Comparison of ENCODE assay signal across 28 cellular contexts in genomic region chr5:35285435-35285834, GRCh38. TPM values are rescaled to one million over a fixed set of nuclear protein-coding genes. Genes with fewer than 3 reads are reported as not detected.
"Had no signal": no experiment of that assay in that cellular context is flagged by ENCODE, and none has a peak within 500 bp of the region (broad histone marks: within the 10 kb centered on the region; RNA-seq: fewer than 3 reads in every experiment).

No MANE protein-coding gene starts in this region.

- H3K9ac ChIP-seq: neural progenitor cell had no signal

- H3K4me1 Mint-ChIP-seq: immature natural killer cell; naive thymus-derived CD8-positive, alpha-beta T cell; neural progenitor cell; stimulated activated memory B cell treated with anti-CD40 and anti-IgM and Interleukin-4, amounts not matched to agents 10 μg/mL and 1 μg/mL and 100 μg/mL, for 72 hours; stimulated activated naive CD8-positive, alpha-beta T cell treated with anti-CD3 and anti-CD28 coated beads, Interleukin-15, amount 100 ng/mL, for 72 hours had no signal

- H3K36me3 ChIP-seq: left lung, lower lobe of right lung, neural progenitor cell, neutrophil, prostate gland, tibial nerve, uterus had no signal

- H3K27ac ChIP-seq: left lung, lower lobe of right lung, neural progenitor cell, neutrophil, prostate gland, tibial nerve had no signal

- H3K4me3 Mint-ChIP-seq: immature natural killer cell; naive thymus-derived CD8-positive, alpha-beta T cell; nephron progenitor cell; neural progenitor cell; stimulated activated memory B cell treated with anti-CD40 and anti-IgM and Interleukin-4, amounts not matched to agents 10 μg/mL and 1 μg/mL and 100 μg/mL, for 72 hours; stimulated activated naive CD8-positive, alpha-beta T cell treated with anti-CD3 and anti-CD28 coated beads, Interleukin-15, amount 100 ng/mL, for 72 hours; type B pancreatic cell had no signal

- H3K36me3 Mint-ChIP-seq: immature natural killer cell; naive thymus-derived CD8-positive, alpha-beta T cell; neural progenitor cell; stimulated activated memory B cell treated with anti-CD40 and anti-IgM and Interleukin-4, amounts not matched to agents 10 μg/mL and 1 μg/mL and 100 μg/mL, for 72 hours; type B pancreatic cell had no signal

- H3K27me3 ChIP-seq: left lung, neural progenitor cell, neutrophil, tibial nerve, uterus had no signal

- H3K4me3 ChIP-seq: left lung, lower lobe of right lung, neural progenitor cell, prostate gland, tibial nerve, uterus had no signal

- H3K27ac Mint-ChIP-seq: immature natural killer cell; naive thymus-derived CD8-positive, alpha-beta T cell; nephron progenitor cell; neural progenitor cell; stimulated activated memory B cell treated with anti-CD40 and anti-IgM and Interleukin-4, amounts not matched to agents 10 μg/mL and 1 μg/mL and 100 μg/mL, for 72 hours; stimulated activated naive CD8-positive, alpha-beta T cell treated with anti-CD3 and anti-CD28 coated beads, Interleukin-15, amount 100 ng/mL, for 72 hours; type B pancreatic cell had no signal

- H3K4me2 ChIP-seq: neural progenitor cell had no signal

- H3K9me3 ChIP-seq: left lung, lower lobe of right lung, neutrophil, prostate gland, tibial nerve had no signal

- DNase-seq: hypothalamus; immature natural killer cell; kidney; left colon; left lung; lower lobe of right lung; mammary epithelial cell; mesenchymal stem cell; naive thymus-derived CD8-positive, alpha-beta T cell; nephron progenitor cell; occipital lobe; retina; right cardiac atrium; small intestine; stimulated activated CD4-positive, alpha-beta T cell treated with anti-CD3 and anti-CD28 coated beads, Interleukin-1b, Interleukin-23, amount 100 ng/mL, for 48 hours; stimulated activated CD4-positive, alpha-beta T cell treated with anti-CD3 and anti-CD28 coated beads, Interleukin-2, amount 100 ng/mL, for 48 hours; stimulated activated CD4-positive, alpha-beta T cell treated with anti-CD3 and anti-CD28 coated beads, Interleukin-4, amount 100 ng/mL, for 4 hours; stimulated activated CD8-positive, alpha-beta memory T cell treated with anti-CD3 and anti-CD28 coated beads, Interleukin-4, amount 100 ng/mL, for 48 hours; stimulated activated naive CD4-positive, alpha-beta T cell treated with Interleukin-2 at 50 U/mL for 16 hours; stimulated activated naive CD8-positive, alpha-beta T cell treated with anti-CD3 and anti-CD28 coated beads, Interleukin-15, amount 100 ng/mL, for 72 hours; substantia nigra; uterus had no signal

- H2AFZ ChIP-seq: neural progenitor cell had no signal

- H3K27me3 Mint-ChIP-seq: stimulated activated memory B cell treated with anti-CD40 and anti-IgM and Interleukin-4, amounts not matched to agents 10 μg/mL and 1 μg/mL and 100 μg/mL, for 72 hours; type B pancreatic cell had no signal

- H3K4me1 ChIP-seq: left lung, lower lobe of right lung, neural progenitor cell, prostate gland, tibial nerve, uterus had no signal

RNA-seq across cellular contexts. Expression of gene PRLR, which starts 55.1 kb away (rescaled TPM):
- total RNA-seq: naive thymus-derived CD8-positive, alpha-beta T cell had no signal
- polyA plus RNA-seq: immature natural killer cell; mammary epithelial cell; naive thymus-derived CD8-positive, alpha-beta T cell had no signal
